In genomic region chr11:134253189-134253993, GRCh38 we compare ENCODE assay signal across 8 cellular contexts. TPM values are rescaled to one million over a fixed set of nuclear protein-coding genes. Genes with fewer than 3 reads are reported as not detected.
DNase-seq lines count a peak whose midpoint lies in the region; ATAC-seq, FAIRE-seq and TF ChIP-seq lines count a peak whose summit lies in the region.

Gene ACAD8, plus strand, starts transcription at chr11:134253568. Its CDS starts 33 bp downstream, at chr11:134253601.
Gene THYN1, minus strand, starts transcription at chr11:134253352. Its CDS starts 470 bp downstream, at chr11:134252882.

- H3K36me3 ChIP-seq in adrenal gland (replicated peaks in 1 of 2) (peaks cover 0 to 33% of the 10 kb centered on the region in 2 donors), heart left ventricle (peaks cover 0 to 48% (median 39%) of the 10 kb centered on the region in 9 donors), upper lobe of right lung (peaks cover 38% of the 10 kb centered on the region)

- no peaks in the 10 kb centered on the region for H3K9me3 ChIP-seq in adrenal gland (replicated peaks in 1 of 3)
- no peaks in the 10 kb centered on the region for H3K9me3 ChIP-seq in heart left ventricle
- H3K9me3 ChIP-seq in upper lobe of right lung = no peaks in the 10 kb centered on the region

- WGBS in adrenal gland, 4 donors = 0% methylated on average over 18 to 70 of the region's 70 CpGs; no CpG with 5 or more reads in 1 of the 4 donors
- 0% methylated on average over 32 to 70 of the region's 70 CpGs for WGBS in heart left ventricle, 4 donors

- peak; percentile 98 for ATAC-seq in HG02852 (IDR thresholded peaks at IDR 0.05; ENCODE audit: unreplicated experiment)
- peak; percentile 100 for ATAC-seq in heart left ventricle
- peak; percentile 100 for ATAC-seq in upper lobe of right lung

- peaks cover 7 to 21% of the 10 kb centered on the region in 2 donors for H3K4me1 ChIP-seq in adrenal gland (replicated peaks in 1 of 2)
- H3K4me1 ChIP-seq in heart left ventricle = peaks cover 4 to 33% (median 21%) of the 10 kb centered on the region in 12 donors
- peaks cover 28% of the 10 kb centered on the region for H3K4me1 ChIP-seq in upper lobe of right lung

- TF ChIP-seq POLR2A in GM12892 (IDR thresholded peaks at IDR 0.05; ENCODE audit: low read depth, low read length) (peak; percentile 79; the same call in 1 of the 2 replicates), adrenal gland (IDR thresholded peaks at IDR 0.05) (peak; percentile 13 to 66), heart left ventricle (IDR thresholded peaks at IDR 0.05) (peak in 1 of 2 donors; percentile 84)

- DNase-seq in GM12892 (ENCODE audit: insufficient read length) = peak; percentile 96
- DNase-seq in NCI-H146 (lab: John Stamatoyannopoulos, UW) = peak; percentile 98
- DNase-seq in T-helper 1 cell = peak; percentile 89 to 96 (median 95)
- DNase-seq in adrenal gland = peak; percentile 96 to 98 (median 97)
- peak; percentile 98 for DNase-seq in heart left ventricle
- DNase-seq in posterior vena cava (ENCODE audit: low spot score) = peak; percentile 99
- peak; percentile 98 for DNase-seq in upper lobe of right lung

- peak; percentile 98 for FAIRE-seq in GM12892 (lab: Jason Lieb, UNC)

- H3K27ac ChIP-seq in adrenal gland (peak within 1 kb of the TSS in 3 of 5 donors; percentile 29 to 67 (median 31)), heart left ventricle (peak within 1 kb of the TSS in 11 of 12 donors; percentile 64 to 85 (median 78)), upper lobe of right lung (peak within 1 kb of the TSS; percentile 83)

- TF ChIP-seq CTCF in adrenal gland (IDR thresholded peaks at IDR 0.05) (peak; percentile 32 to 66 (median 48)), heart left ventricle (IDR thresholded peaks at IDR 0.05) (peak in 11 of 12 donors; percentile 19 to 61 (median 46)), upper lobe of right lung (IDR thresholded peaks at IDR 0.05) (peak; percentile 48)

- H3K4me3 ChIP-seq in adrenal gland = peak within 1 kb of the TSS; percentile 48 to 90 (median 76)
- H3K4me3 ChIP-seq in heart left ventricle = peak within 1 kb of the TSS; percentile 78 to 97 (median 88)
- H3K4me3 ChIP-seq in upper lobe of right lung = peak within 1 kb of the TSS; percentile 94

- intact Hi-C loops in adrenal gland (cut with DNase I) = no loop called here
- intact Hi-C loops in heart left ventricle (cut with DNase I) = loop anchor here in 3 of 10 donors (1.0 to 2.0 kb wide), 2 partner anchors 29 kb away; partner anchors contain the start of gene VPS26B (in 3 of the 3)
- intact Hi-C loops in posterior vena cava (cut with DNase I) = no loop called here
- intact Hi-C loops in upper lobe of right lung (cut with DNase I) = no loop called here

- H3K27me3 ChIP-seq in adrenal gland (no peaks in the 10 kb centered on the region), heart left ventricle (no peaks in the 10 kb centered on the region), upper lobe of right lung (no peaks in the 10 kb centered on the region)

RNA-seq across cellular contexts. Expression of gene ACAD8, which starts in this region (rescaled TPM):
- 22.3 TPM for polyA plus RNA-seq in GM12892 (2012; ENCODE audit: missing spikeins)
- 10 to 100 TPM; 24.7 to 45.0 (median 37.4) TPM for total RNA-seq in adrenal gland
- 10 to 100 TPM; 22.4 to 27.1 (median 23.3) TPM for polyA plus RNA-seq in adrenal gland
- total RNA-seq in heart left ventricle = 10 to 100 TPM; 23.2 to 48.2 (median 38.9) TPM
- 10 to 100 TPM; 21.0 to 37.1 TPM for polyA plus RNA-seq in heart left ventricle
- total RNA-seq in posterior vena cava = 10 to 100 TPM; 12.9 to 16.9 TPM
- 44.8 TPM for total RNA-seq in upper lobe of right lung

RNA-seq across cellular contexts. Expression of gene THYN1, which starts in this region (rescaled TPM):
- polyA plus RNA-seq in GM12892 (2012; ENCODE audit: missing spikeins) = 87.6 TPM
- total RNA-seq in adrenal gland = 10 to 100 TPM; 32.8 to 80.8 (median 47.1) TPM
- polyA plus RNA-seq in adrenal gland = 10 to 100 TPM; 59.4 to 74.0 (median 60.7) TPM
- 10 to 100 TPM; 34.1 to 47.8 (median 41.9) TPM for total RNA-seq in heart left ventricle
- polyA plus RNA-seq in heart left ventricle = 10 to 100 TPM; 48.8 to 59.4 TPM
- total RNA-seq in posterior vena cava = 10 to 100 TPM; 21.0 to 37.3 TPM
- 33.8 TPM for total RNA-seq in upper lobe of right lung

Comparison
In these comparisons a context has a peak if more than half of its experiments do, and no peak if none do; other contexts are left out.
1. Peak in every context shown above with its lines: DNase-seq, ATAC-seq, H3K4me3 ChIP-seq and H3K27ac ChIP-seq.
2. H3K27ac ChIP-seq: peak in every context shown above with its lines; median percentile 83 in upper lobe of right lung; 78 in heart left ventricle; 31 in adrenal gland.